In genomic region chr4:3239342-3239741, GRCh38 we compare ENCODE assay signal across 27 cellular contexts.
"Had no signal": no experiment of that assay in that cellular context is flagged by ENCODE, and none has a peak within 500 bp of the region (broad histone marks: within the 10 kb centered on the region; RNA-seq: fewer than 3 reads in every experiment).

No MANE protein-coding gene starts in this region.

- H3K4me3 ChIP-seq: SJCRH30 had no signal

- H3K9me2 ChIP-seq: SK-N-SH had no signal

- H3K9ac ChIP-seq: SK-N-SH had no signal

- H3K4me1 ChIP-seq: SJCRH30 had no signal

- H3K27ac ChIP-seq: brain microvascular endothelial cell, RWPE1, SJCRH30, VCaP had no signal

- ATAC-seq: activated T-cell treated with anti-CD3 and anti-CD28 coated beads, Interleukin-2, amount 50 U/mL, for 4 hours; Panc1 had no signal

- DNase-seq: activated CD4-positive, alpha-beta memory T cell treated with anti-CD3 and anti-CD28 coated beads for 36 hours; activated CD4-positive, alpha-beta T cell treated with anti-CD3 and anti-CD28 coated beads, Interleukin-2, amount 10 ng/mL, durations not matched to agents 7 days and 5 days; activated CD4-positive, CD25-positive, alpha-beta regulatory T cell; activated CD8-positive, alpha-beta memory T cell treated with anti-CD3 and anti-CD28 coated beads for 24 hours; activated gamma-delta T cell; activated naive CD4-positive, alpha-beta T cell treated with anti-CD3 and anti-CD28 coated beads for 36 hours; activated T-cell treated with anti-CD3 and anti-CD28 coated beads, Interleukin-2, amount 50 U/mL, for 4 hours; amygdala; brain microvascular endothelial cell; cerebellar nuclear complex; Kasumi-1; NCI-H1048; NCI-H1930; NCI-H2171; NCI-H2227 treated with DMSO at 0.1 percent for 48 hours; NCI-H446 treated with DMSO at 0.1 percent for 48 hours; NCI-H524 treated with DMSO at 0.1 percent for 48 hours; NCI-H748 treated with DMSO at 0.1 percent for 48 hours; OCI-M1; Right ventricle myocardium superior; SJCRH30; SK-N-SH; T-helper 1 cell had no signal

- H3K27me3 ChIP-seq: brain microvascular endothelial cell, SJCRH30 had no signal

- H3K4me2 ChIP-seq: SK-N-SH had no signal

- H3K9me3 ChIP-seq: SJCRH30, SK-N-SH had no signal

- FAIRE-seq: astrocyte had no signal
